In the genomic region with DNA sequence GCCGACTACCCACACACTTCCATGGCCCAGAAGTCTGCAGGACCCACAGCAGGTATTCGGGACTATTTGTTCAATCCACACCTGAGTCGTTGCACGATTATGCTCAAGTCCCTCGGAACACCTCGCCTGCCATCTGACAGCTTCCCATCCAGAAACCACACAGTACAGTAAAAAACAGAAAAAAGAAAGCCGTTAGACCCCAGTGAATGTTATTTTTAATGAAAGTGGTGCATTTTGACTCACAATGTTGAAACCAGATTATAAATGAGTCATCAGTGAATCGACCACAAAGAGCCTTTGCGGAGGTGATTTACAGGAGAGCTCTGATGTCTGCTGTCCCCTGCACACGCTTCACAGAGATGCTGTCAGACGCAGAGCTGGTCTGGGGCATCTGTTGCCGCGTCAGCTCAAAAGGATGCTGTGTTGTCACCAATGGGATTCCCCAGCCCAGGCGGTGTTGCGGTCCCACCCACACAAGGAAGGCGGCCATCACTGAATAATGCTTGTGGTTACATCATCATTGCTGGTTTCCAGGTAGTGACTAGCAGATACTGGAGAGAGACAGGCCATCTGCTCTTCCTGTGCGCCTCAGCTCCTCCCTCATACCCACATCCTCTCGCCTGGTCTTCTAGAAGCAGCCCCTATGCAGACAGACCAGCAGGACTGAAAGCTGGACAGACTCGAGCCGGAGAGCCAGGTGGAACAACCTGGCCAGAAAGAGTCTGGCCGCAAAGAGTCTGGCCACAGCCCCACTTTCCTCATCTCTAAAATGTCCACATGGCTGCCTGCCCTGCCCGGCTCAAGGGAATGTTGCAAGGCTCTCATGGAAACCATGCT, we compare ENCODE assay signal across 1 cellular context.
TF ChIP-seq lines count a peak whose summit lies in the region.

No MANE protein-coding gene starts in this region.

TF ChIP-seq in HEK293, 187 proteins besides CTCF, POLR2A, EP300 and RAD21 (continued from another document):
- TF ChIP-seq ZNF148 (tag by site-specific recombination; IDR thresholded peaks at IDR 0.05; ENCODE audit: borderline replicate concordance) (0 out of 2 replicates have a peak, but pooled peaks have one; percentile 10), FEZF1 (tag by site-specific recombination; IDR thresholded peaks at IDR 0.05) (no peak), ZSCAN30 (tag by site-specific recombination; IDR thresholded peaks at IDR 0.05) (no peak), KLF8 (tag by site-specific recombination; IDR thresholded peaks at IDR 0.05) (0 out of 2 replicates have a peak, but pooled peaks have one; percentile 48), ZNF398 (tag by site-specific recombination; IDR thresholded peaks at IDR 0.05) (peak; percentile 25; the same call in 1 of the 2 replicates), ZBTB17 (tag by site-specific recombination; IDR thresholded peaks at IDR 0.05) (peak; percentile 73), PRDM4 (tag by site-specific recombination; IDR thresholded peaks at IDR 0.05) (no peak), ZNF239 (tag by site-specific recombination; IDR thresholded peaks at IDR 0.05) (no peak), ZNF48 (tag by site-specific recombination; IDR thresholded peaks at IDR 0.05) (no peak), ZNF214 (tag by site-specific recombination; IDR thresholded peaks at IDR 0.05; ENCODE audit: borderline replicate concordance) (no peak), ZNF548 (tag by site-specific recombination; IDR thresholded peaks at IDR 0.05) (no peak), PRDM1 (tag by site-specific recombination; IDR thresholded peaks at IDR 0.05) (peak; percentile 97), ZIC2 (tag by site-specific recombination; IDR thresholded peaks at IDR 0.05) (no peak), SP7 (tag by site-specific recombination; IDR thresholded peaks at IDR 0.05) (peak; percentile 86), ZBTB21 (tag by site-specific recombination; IDR thresholded peaks at IDR 0.05) (peak; percentile 80), ZBTB7A (tag by site-specific recombination; IDR thresholded peaks at IDR 0.05; ENCODE audit: low read depth) (no peak), ZFP37 (tag by site-specific recombination; IDR thresholded peaks at IDR 0.05) (peak; percentile 87), ZFHX2 (tag by site-specific recombination; conservative IDR thresholded peaks at IDR 0.05) (peak; percentile 88), KLF17 (tag by site-specific recombination; IDR thresholded peaks at IDR 0.05) (peak; percentile 63), ZNF133 (tag by site-specific recombination; IDR thresholded peaks at IDR 0.05) (no peak), PRDM6 (tag by site-specific recombination; IDR thresholded peaks at IDR 0.05) (peak; percentile 23; the same call in 1 of the 2 replicates), SCRT1 (tag by site-specific recombination; IDR thresholded peaks at IDR 0.05; ENCODE audit: borderline replicate concordance) (peak; percentile 25; the same call in 1 of the 2 replicates), ZNF175 (tag by site-specific recombination; IDR thresholded peaks at IDR 0.05) (no peak), SCRT2 (tag by site-specific recombination; IDR thresholded peaks at IDR 0.05) (peak; percentile 88), ZNF677 (tag by site-specific recombination; IDR thresholded peaks at IDR 0.05) (no peak), ZSCAN23 (tag by site-specific recombination; IDR thresholded peaks at IDR 0.05) (no peak; the same call in 1 of the 2 replicates), ZNF639 (tag by site-specific recombination; IDR thresholded peaks at IDR 0.05) (peak; percentile 78), ZNF544 (tag by site-specific recombination; IDR thresholded peaks at IDR 0.05) (no peak)
- TF ChIP-seq, protein P1, sequence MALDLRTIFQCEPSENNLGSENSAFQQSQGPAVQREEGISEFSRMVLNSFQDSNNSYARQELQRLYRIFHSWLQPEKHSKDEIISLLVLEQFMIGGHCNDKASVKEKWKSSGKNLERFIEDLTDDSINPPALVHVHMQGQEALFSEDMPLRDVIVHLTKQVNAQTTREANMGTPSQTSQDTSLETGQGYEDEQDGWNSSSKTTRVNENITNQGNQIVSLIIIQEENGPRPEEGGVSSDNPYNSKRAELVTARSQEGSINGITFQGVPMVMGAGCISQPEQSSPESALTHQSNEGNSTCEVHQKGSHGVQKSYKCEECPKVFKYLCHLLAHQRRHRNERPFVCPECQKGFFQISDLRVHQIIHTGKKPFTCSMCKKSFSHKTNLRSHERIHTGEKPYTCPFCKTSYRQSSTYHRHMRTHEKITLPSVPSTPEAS (tag by site-specific recombination; IDR thresholded peaks at IDR 0.05) = peak; percentile 57
- TF ChIP-seq, protein P2, sequence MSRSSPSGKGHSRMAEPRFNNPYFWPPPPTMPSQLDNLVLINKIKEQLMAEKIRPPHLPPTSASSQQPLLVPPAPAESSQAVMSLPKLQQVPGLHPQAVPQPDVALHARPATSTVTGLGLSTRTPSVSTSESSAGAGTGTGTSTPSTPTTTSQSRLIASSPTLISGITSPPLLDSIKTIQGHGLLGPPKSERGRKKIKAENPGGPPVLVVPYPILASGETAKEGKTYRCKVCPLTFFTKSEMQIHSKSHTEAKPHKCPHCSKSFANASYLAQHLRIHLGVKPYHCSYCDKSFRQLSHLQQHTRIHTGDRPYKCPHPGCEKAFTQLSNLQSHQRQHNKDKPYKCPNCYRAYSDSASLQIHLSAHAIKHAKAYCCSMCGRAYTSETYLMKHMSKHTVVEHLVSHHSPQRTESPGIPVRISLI (tag by site-specific recombination; IDR thresholded peaks at IDR 0.05) = no peak
